Comparison of ENCODE assay signal across 22 cellular contexts in the genomic region with DNA sequence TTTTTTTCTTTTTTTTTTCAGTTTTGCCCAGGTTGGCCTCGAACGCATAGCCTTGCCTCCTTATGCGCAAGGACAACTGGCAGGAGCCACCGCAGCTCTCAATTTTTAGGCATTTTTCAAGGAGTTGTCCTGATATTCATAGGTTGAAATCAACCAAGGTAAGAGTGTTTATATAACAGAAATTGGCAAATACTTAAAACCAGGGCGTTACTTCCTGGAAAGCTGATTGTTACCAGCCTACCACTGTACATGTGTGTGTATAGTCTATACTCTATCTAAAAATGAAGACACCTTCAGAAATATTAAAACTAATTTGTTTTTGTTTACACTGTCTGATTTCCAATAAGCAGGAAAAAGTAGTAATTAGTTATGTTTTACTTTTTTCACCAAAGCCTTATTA. TPM values are rescaled to one million over a fixed set of nuclear protein-coding genes. Genes with fewer than 3 reads are reported as not detected.
DNase-seq lines count a peak whose midpoint lies in the region; ATAC-seq and TF ChIP-seq lines count a peak whose summit lies in the region.
"Had no signal": no experiment of that assay in that cellular context is flagged by ENCODE, and none has a peak within 500 bp of the region (broad histone marks: within the 10 kb centered on the region; RNA-seq: fewer than 3 reads in every experiment).

No MANE protein-coding gene starts in this region.

- H3K4me3 Mint-ChIP-seq in activated CD4-positive, alpha-beta T cell treated with anti-CD3 and anti-CD28 coated beads for 36 hours: no peak overlapping the region
- H3K4me3 Mint-ChIP-seq: CD14-positive monocyte; CD4-positive, alpha-beta T cell; CD8-positive, alpha-beta memory T cell; H9 had no signal

- H3K36me3 Mint-ChIP-seq in activated CD4-positive, alpha-beta T cell treated with anti-CD3 and anti-CD28 coated beads for 36 hours (ENCODE audit: low read depth): no peaks in the 10 kb centered on the region
- H3K36me3 Mint-ChIP-seq: CD14-positive monocyte; CD8-positive, alpha-beta memory T cell had no signal

- peak; percentile 59 to 76 for ATAC-seq in lower lobe of right lung
- ATAC-seq in activated CD4-positive, alpha-beta T cell treated with anti-CD3 and anti-CD28 coated beads for 36 hours: no peak
- ATAC-seq: A549, HCT116 had no signal

- no peaks in the 10 kb centered on the region for H3K9me3 ChIP-seq in lower lobe of right lung
- H3K9me3 ChIP-seq: A549; BE2C; BLaER1 treated with 17β-estradiol and CSF1 and Interleukin-3, amounts not matched to agents 10 nM and 100 nM had no signal

- no peak overlapping the region for H3K4me3 ChIP-seq in lower lobe of right lung
- H3K4me3 ChIP-seq: A549; BLaER1 treated with 17β-estradiol and CSF1 and Interleukin-3, amounts not matched to agents 10 nM and 100 nM; GM23248 had no signal

- H3K36me3 ChIP-seq in lower lobe of right lung: no peaks in the 10 kb centered on the region
- H3K36me3 ChIP-seq: BE2C; BLaER1 treated with 17β-estradiol and CSF1 and Interleukin-3, amounts not matched to agents 10 nM and 100 nM had no signal

- intact Hi-C loops in lower lobe of right lung (cut with DNase I): no loop called here
- intact Hi-C loops in activated CD4-positive, alpha-beta T cell treated with anti-CD3 and anti-CD28 coated beads for 36 hours (cut with DNase I, micrococcal nuclease): no loop called here

- H3K9me3 Mint-ChIP-seq in activated CD4-positive, alpha-beta T cell treated with anti-CD3 and anti-CD28 coated beads for 36 hours (ENCODE audit: low read depth): no peaks in the 10 kb centered on the region
- H3K9me3 Mint-ChIP-seq: CD4-positive, alpha-beta T cell; H9 had no signal

- no peak for TF ChIP-seq CTCF in lower lobe of right lung (IDR thresholded peaks at IDR 0.05)

- no peaks in the 10 kb centered on the region for H3K27me3 Mint-ChIP-seq in activated CD4-positive, alpha-beta T cell treated with anti-CD3 and anti-CD28 coated beads for 36 hours
- H3K27me3 Mint-ChIP-seq: CD4-positive, alpha-beta T cell had no signal

- H3K4me1 Mint-ChIP-seq in activated CD4-positive, alpha-beta T cell treated with anti-CD3 and anti-CD28 coated beads for 36 hours: no peaks in the 10 kb centered on the region
- H3K4me1 Mint-ChIP-seq: CD14-positive monocyte; CD8-positive, alpha-beta memory T cell had no signal

- H3K27ac Mint-ChIP-seq in activated CD4-positive, alpha-beta T cell treated with anti-CD3 and anti-CD28 coated beads for 36 hours: no peak overlapping the region
- H3K27ac Mint-ChIP-seq: CD14-positive monocyte; CD4-positive, alpha-beta T cell; CD8-positive, alpha-beta memory T cell; H9 had no signal

- no peaks in the 10 kb centered on the region for H3K27me3 ChIP-seq in lower lobe of right lung (ENCODE audit: low read depth)
- H3K27me3 ChIP-seq: BE2C; BLaER1 treated with 17β-estradiol and CSF1 and Interleukin-3, amounts not matched to agents 10 nM and 100 nM had no signal

- H3K27ac ChIP-seq in lower lobe of right lung: no peak overlapping the region
- H3K27ac ChIP-seq: 22Rv1; A549; BLaER1 treated with 17β-estradiol and CSF1 and Interleukin-3, amounts not matched to agents 10 nM and 100 nM; GM23248 had no signal

- CTCF ChIA-PET in activated CD4-positive, alpha-beta T cell treated with anti-CD3 and anti-CD28 coated beads for 36 hours (lab: Charles Lee): interaction anchor here (1.2 kb wide), 1 partner anchor 13 kb away, joined by 3 read pairs; no protein-coding TSS in a partner anchor

- DNase-seq in NCI-H345 (lab: John Stamatoyannopoulos, UW) (peak; percentile 18), NCI-H345 treated with DMSO at 0.1 percent for 48 hours (lab: John Stamatoyannopoulos, UW; ENCODE audit: unreplicated experiment) (no peak), DMS53 treated with DMSO at 0.1 percent for 48 hours (lab: John Stamatoyannopoulos, UW; ENCODE audit: unreplicated experiment) (peak; percentile 20), NCI-H2029 treated with DMSO at 0.1 percent for 48 hours (lab: John Stamatoyannopoulos, UW) (peak; percentile 74), lower lobe of right lung (no peak), NCI-H187 treated with DMSO at 0.1 percent for 48 hours (lab: John Stamatoyannopoulos, UW) (no peak), NCI-H524 treated with DMSO at 0.1 percent for 48 hours (lab: John Stamatoyannopoulos, UW) (no peak)
- DNase-seq in activated CD4-positive, alpha-beta T cell treated with anti-CD3 and anti-CD28 coated beads for 36 hours: no peak
- DNase-seq: ACHN; AML-193; BE2C; CD4-positive, alpha-beta T cell; CD8-positive, alpha-beta memory T cell; DMS 273 treated with DMSO at 0.1 percent for 48 hours; DND-41; GM23248; H9 had no signal

- POLR2A ChIA-PET in activated CD4-positive, alpha-beta T cell treated with anti-CD3 and anti-CD28 coated beads for 36 hours (lab: Charles Lee): no interaction called here

- H3K4me1 ChIP-seq in lower lobe of right lung: no peaks in the 10 kb centered on the region

RNA-seq across cellular contexts. Expression of gene GPC6, which starts 39.2 kb away (rescaled TPM):
- total RNA-seq in lower lobe of right lung: 5.5 TPM
- not detected for total RNA-seq in activated CD4-positive, alpha-beta T cell treated with anti-CD3 and anti-CD28 coated beads for 36 hours
- total RNA-seq: CD4-positive, alpha-beta T cell; CD8-positive, alpha-beta memory T cell had no signal

Comparison
In these comparisons a context has a peak if more than half of its experiments do, and no peak if none do; other contexts are left out.
1. DNase-seq: peak in NCI-H345 (single experiment), DMS53 treated with DMSO at 0.1 percent for 48 hours (single experiment) and NCI-H2029 treated with DMSO at 0.1 percent for 48 hours (single experiment); none in NCI-H345 treated with DMSO at 0.1 percent for 48 hours (single experiment), lower lobe of right lung (single experiment), NCI-H187 treated with DMSO at 0.1 percent for 48 hours (single experiment), activated CD4-positive, alpha-beta T cell treated with anti-CD3 and anti-CD28 coated beads for 36 hours (single experiment) and NCI-H524 treated with DMSO at 0.1 percent for 48 hours (single experiment).